In the genomic region with DNA sequence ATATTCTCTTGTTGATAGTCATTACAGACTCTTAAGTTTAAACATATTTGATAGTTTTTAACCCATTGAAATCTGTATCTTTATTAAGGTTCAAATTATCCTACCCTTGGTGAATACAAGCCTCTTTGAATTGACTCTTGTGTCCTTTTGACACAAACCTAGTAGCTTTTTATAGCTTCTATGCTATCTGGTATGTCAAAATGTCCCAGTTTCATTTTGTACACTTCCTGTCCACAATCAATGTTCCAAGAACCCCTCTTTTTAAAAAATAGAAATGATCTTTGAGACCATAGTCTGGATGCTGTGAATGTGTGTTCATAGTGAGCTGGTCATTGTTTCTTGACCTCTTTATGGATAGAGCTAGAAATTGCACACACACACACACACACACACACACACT, we compare ENCODE assay signal across 17 cellular contexts.
DNase-seq lines count a peak whose midpoint lies in the region; ATAC-seq lines count a peak whose summit lies in the region.
"Had no signal": no experiment of that assay in that cellular context is flagged by ENCODE, and none has a peak within 500 bp of the region (broad histone marks: within the 10 kb centered on the region; RNA-seq: fewer than 3 reads in every experiment).

No MANE protein-coding gene starts in this region.

- DNase-seq in effector CD4-positive, alpha-beta T cell, result no peak
- no peak for DNase-seq in NCI-H2081 (lab: John Stamatoyannopoulos, UW)
- no peak for DNase-seq in NOMO-1 treated with dmso at 0.1 percent for 144 hours (lab: John Stamatoyannopoulos, UW; ENCODE audit: unreplicated experiment)
- DNase-seq: activated CD4-positive, CD25-positive, alpha-beta regulatory T cell treated with anti-CD3 and anti-CD28 coated beads, Interleukin-2, amount 50 U/mL, for 72 hours; anterior cingulate cortex; foreskin fibroblast; NCI-H146; retina; stimulated activated CD4-positive, alpha-beta T cell treated with anti-CD3 and anti-CD28 coated beads, Interleukin-15, amount 100 ng/mL, for 24 hours; stimulated activated naive CD8-positive, alpha-beta T cell treated with anti-CD3 and anti-CD28 coated beads, Interleukin-15, amount 100 ng/mL, for 72 hours had no signal

- ATAC-seq in GM18498 (IDR thresholded peaks at IDR 0.05; ENCODE audit: unreplicated experiment), result peak; percentile 44
- ATAC-seq in GM19351 (IDR thresholded peaks at IDR 0.05; ENCODE audit: unreplicated experiment), result peak; percentile 38
- ATAC-seq in HG02623 (IDR thresholded peaks at IDR 0.05; ENCODE audit: unreplicated experiment), result peak; percentile 44
- ATAC-seq in HG03354 (IDR thresholded peaks at IDR 0.05; ENCODE audit: poor library complexity, severe bottlenecking, unreplicated experiment), result peak; percentile 26
- ATAC-seq in GM19328 (IDR thresholded peaks at IDR 0.05; ENCODE audit: unreplicated experiment), result no peak
- ATAC-seq: GM23338; stimulated activated naive CD8-positive, alpha-beta T cell treated with anti-CD3 and anti-CD28 coated beads, Interleukin-15, amount 100 ng/mL, for 72 hours; upper lobe of right lung had no signal
